Comparison of ENCODE assay signal across 8 cellular contexts in genomic region chr17:1592751-1593629, GRCh38. TPM values are rescaled to one million over a fixed set of nuclear protein-coding genes. Genes with fewer than 3 reads are reported as not detected.
A peak's percentile ranks its signal among the peaks of the same experiment; 100 is the strongest.
DNase-seq lines count a peak whose midpoint lies in the region; ATAC-seq, FAIRE-seq and TF ChIP-seq lines count a peak whose summit lies in the region.

No MANE protein-coding gene starts in this region.

- H3K79me2 ChIP-seq in PC-9 (ENCODE audit: low read depth), result no peaks in the 10 kb centered on the region

- H3K27me3 ChIP-seq in CD4-positive, CD25-positive, alpha-beta regulatory T cell (ENCODE audit: control insufficient read depth, insufficient read depth, low read length), result no peaks in the 10 kb centered on the region
- H3K27me3 ChIP-seq in aorta (ENCODE audit: control insufficient read depth in 1 of 2, insufficient read depth in 2 of 2, low read length in 1 of 2) (no peaks in the 10 kb centered on the region), PC-9 (ENCODE audit: insufficient read depth, low read depth) (no peaks in the 10 kb centered on the region), mesenchymal stem cell (ENCODE audit: control insufficient read depth in 1 of 2, insufficient read depth in 1 of 2, low read length in 2 of 2) (no peaks in the 10 kb centered on the region)

- H3K9me2 ChIP-seq in PC-9 (ENCODE audit: insufficient read depth), result no peaks in the 10 kb centered on the region

- H3K23ac ChIP-seq in mesenchymal stem cell (ENCODE audit: low read length in 2 of 2), result no peak overlapping the region

- H3K4me1 Mint-ChIP-seq in CD4-positive, CD25-positive, alpha-beta regulatory T cell, result no peaks in the 10 kb centered on the region
- peaks cover 7% of the 10 kb centered on the region for H3K4me1 Mint-ChIP-seq in activated naive CD8-positive, alpha-beta T cell treated with anti-CD3 and anti-CD28 coated beads, Interleukin-2, amount 10 ng/mL, durations not matched to agents 7 days and 5 days

- H4K20me1 ChIP-seq in PC-9 (ENCODE audit: insufficient read depth), result 0 out of 2 replicates have a peak, but pooled peaks cover 4% of the 10 kb centered on the region

- H3K27ac Mint-ChIP-seq in CD4-positive, CD25-positive, alpha-beta regulatory T cell, result no peak overlapping the region
- no peak overlapping the region for H3K27ac Mint-ChIP-seq in activated naive CD8-positive, alpha-beta T cell treated with anti-CD3 and anti-CD28 coated beads, Interleukin-2, amount 10 ng/mL, durations not matched to agents 7 days and 5 days

- H2BK120ac ChIP-seq in mesenchymal stem cell (ENCODE audit: low read depth, low read length), result no peak overlapping the region

- CTCF ChIA-PET in PC-9 (lab: Charles Lee), result no interaction called here

- H2BK12ac ChIP-seq in mesenchymal stem cell (ENCODE audit: low read length in 2 of 2), result no peak overlapping the region

- H2AK5ac ChIP-seq in mesenchymal stem cell (ENCODE audit: low read length, severe bottlenecking), result no peak overlapping the region

- no peak overlapping the region for H3K4me3 Mint-ChIP-seq in CD4-positive, CD25-positive, alpha-beta regulatory T cell
- no peak overlapping the region for H3K4me3 Mint-ChIP-seq in activated naive CD8-positive, alpha-beta T cell treated with anti-CD3 and anti-CD28 coated beads, Interleukin-2, amount 10 ng/mL, durations not matched to agents 7 days and 5 days

- H3K36me3 Mint-ChIP-seq in CD4-positive, CD25-positive, alpha-beta regulatory T cell, result no peaks in the 10 kb centered on the region
- no peaks in the 10 kb centered on the region for H3K36me3 Mint-ChIP-seq in activated naive CD8-positive, alpha-beta T cell treated with anti-CD3 and anti-CD28 coated beads, Interleukin-2, amount 10 ng/mL, durations not matched to agents 7 days and 5 days

- DNase-seq in CD4-positive, CD25-positive, alpha-beta regulatory T cell, result no peak
- DNase-seq in GM19239 (ENCODE audit: insufficient read length, low spot score), result peak; percentile 78
- no peak for DNase-seq in activated naive CD8-positive, alpha-beta T cell treated with anti-CD3 and anti-CD28 coated beads, Interleukin-2, amount 10 ng/mL, durations not matched to agents 7 days and 5 days
- DNase-seq in hippocampal formation (lab: John Stamatoyannopoulos, UW), result no peak
- no peak for DNase-seq in aorta
- no peak for DNase-seq in PC-9
- DNase-seq in mesenchymal stem cell, result no peak

- peak; percentile 44 to 54 for ATAC-seq in CD4-positive, CD25-positive, alpha-beta regulatory T cell (ENCODE audit: low read depth in 2 of 2)
- peak; percentile 70 for ATAC-seq in HG03097 (IDR thresholded peaks at IDR 0.05; ENCODE audit: low FRiP score, unreplicated experiment)
- ATAC-seq in activated naive CD8-positive, alpha-beta T cell treated with anti-CD3 and anti-CD28 coated beads, Interleukin-2, amount 10 ng/mL, durations not matched to agents 7 days and 5 days (ENCODE audit: low read depth), result peak; percentile 38
- no peak for ATAC-seq in aorta (ENCODE audit: low FRiP score)

- H3K9me3 Mint-ChIP-seq in CD4-positive, CD25-positive, alpha-beta regulatory T cell, result no peaks in the 10 kb centered on the region
- no peaks in the 10 kb centered on the region for H3K9me3 Mint-ChIP-seq in activated naive CD8-positive, alpha-beta T cell treated with anti-CD3 and anti-CD28 coated beads, Interleukin-2, amount 10 ng/mL, durations not matched to agents 7 days and 5 days

- H3K14ac ChIP-seq in mesenchymal stem cell (ENCODE audit: low read length in 2 of 2), result no peak overlapping the region

- no TSS peak for BruUV-seq in PC-9 (replicated peaks; lab: Mats Ljungman, UMichigan)

- H3F3A ChIP-seq in PC-9 (ENCODE audit: insufficient read depth, low read depth), result peaks cover 30% of the 10 kb centered on the region

- no peak for TF ChIP-seq CTCF in PC-9 (conservative IDR thresholded peaks at IDR 0.05)

- no peak overlapping the region for H3K4ac ChIP-seq in mesenchymal stem cell (ENCODE audit: low read depth in 1 of 2, low read length in 2 of 2)

- H3K79me1 ChIP-seq in mesenchymal stem cell (replicated peaks; ENCODE audit: low read length, poor library complexity, severe bottlenecking), result no peaks in the 10 kb centered on the region

- no peak overlapping the region for H3K18ac ChIP-seq in mesenchymal stem cell (ENCODE audit: low read depth in 1 of 2, low read length in 2 of 2)

- H3K27ac ChIP-seq in CD4-positive, CD25-positive, alpha-beta regulatory T cell (ENCODE audit: insufficient read depth, low read length, poor library complexity, severe bottlenecking), result no peak overlapping the region
- no peak overlapping the region for H3K27ac ChIP-seq in aorta (ENCODE audit: low read depth in 1 of 2, low read length in 2 of 2)
- H3K27ac ChIP-seq in PC-9, result no peak overlapping the region
- no peak overlapping the region for H3K27ac ChIP-seq in mesenchymal stem cell (ENCODE audit: low read length, poor library complexity, severe bottlenecking)

- no peak overlapping the region for H2AFZ ChIP-seq in PC-9
- H2AFZ ChIP-seq in mesenchymal stem cell (ENCODE audit: low read depth, low read length), result no peak overlapping the region

- no peaks in the 10 kb centered on the region for H3K36me3 ChIP-seq in CD4-positive, CD25-positive, alpha-beta regulatory T cell (ENCODE audit: control insufficient read depth, insufficient read depth, low read length)
- H3K36me3 ChIP-seq in aorta (ENCODE audit: control insufficient read depth in 1 of 2, insufficient read depth in 2 of 2, low read length in 1 of 2) (no peaks in the 10 kb centered on the region), PC-9 (ENCODE audit: low read depth) (no peaks in the 10 kb centered on the region), mesenchymal stem cell (ENCODE audit: control insufficient read depth in 1 of 2, insufficient read depth in 2 of 2, low read depth in 1 of 2, low read length in 2 of 2) (peaks cover 4 to 16% of the 10 kb centered on the region in 2 experiments)

- H3K27me3 Mint-ChIP-seq in CD4-positive, CD25-positive, alpha-beta regulatory T cell, result no peaks in the 10 kb centered on the region
- no peaks in the 10 kb centered on the region for H3K27me3 Mint-ChIP-seq in activated naive CD8-positive, alpha-beta T cell treated with anti-CD3 and anti-CD28 coated beads, Interleukin-2, amount 10 ng/mL, durations not matched to agents 7 days and 5 days

- H3K4me3 ChIP-seq in CD4-positive, CD25-positive, alpha-beta regulatory T cell (ENCODE audit: low read depth, low read length), result no peak overlapping the region
- H3K4me3 ChIP-seq in aorta (ENCODE audit: low read length in 2 of 2) (no peak overlapping the region), PC-9 (no peak overlapping the region), mesenchymal stem cell (ENCODE audit: insufficient read depth in 1 of 2, low read depth in 1 of 2, low read length in 2 of 2) (no peak overlapping the region)

- 50 to 57% methylated on average over 25 of the region's 25 CpGs for WGBS in aorta, 2 donors
- 92% methylated on average over 25 of the region's 25 CpGs for WGBS in mesenchymal stem cell

- H3K9ac ChIP-seq in mesenchymal stem cell (ENCODE audit: low read length), result no peak overlapping the region

- POLR2A ChIA-PET in activated naive CD8-positive, alpha-beta T cell treated with anti-CD3 and anti-CD28 coated beads, Interleukin-2, amount 10 ng/mL, durations not matched to agents 7 days and 5 days (lab: Charles Lee), result no interaction called here
- POLR2A ChIA-PET in PC-9 (lab: Charles Lee; ENCODE audit: unreplicated experiment), result no interaction called here

- H3K9me3 ChIP-seq in CD4-positive, CD25-positive, alpha-beta regulatory T cell (ENCODE audit: control insufficient read depth in 2 of 2, low read length in 2 of 2), result no peaks in the 10 kb centered on the region
- H3K9me3 ChIP-seq in aorta (ENCODE audit: control insufficient read depth, low read length) (no peaks in the 10 kb centered on the region), PC-9 (ENCODE audit: insufficient read depth, low read depth) (no peaks in the 10 kb centered on the region), mesenchymal stem cell (ENCODE audit: control insufficient read depth, low read length) (no peaks in the 10 kb centered on the region)

- no peak overlapping the region for H2BK15ac ChIP-seq in mesenchymal stem cell (ENCODE audit: low read depth, poor library complexity, severe bottlenecking)

- intact Hi-C loops in aorta (cut with DNase I), result no loop called here
- intact Hi-C loops in PC-9 (cut with micrococcal nuclease; ENCODE audit: unreplicated experiment), result no loop called here

- no peaks in the 10 kb centered on the region for H3K4me1 ChIP-seq in CD4-positive, CD25-positive, alpha-beta regulatory T cell (ENCODE audit: control insufficient read depth, insufficient read depth, low read length, poor library complexity, severe bottlenecking)
- no peaks in the 10 kb centered on the region for H3K4me1 ChIP-seq in aorta (ENCODE audit: control insufficient read depth in 1 of 2, insufficient read depth in 2 of 2, low read length in 2 of 2)
- H3K4me1 ChIP-seq in PC-9 (replicated peaks; ENCODE audit: insufficient read depth), result peaks cover 24% of the 10 kb centered on the region
- H3K4me1 ChIP-seq in mesenchymal stem cell (ENCODE audit: control insufficient read depth, insufficient read depth, low read depth, low read length), result peaks cover 33% of the 10 kb centered on the region

- no peak overlapping the region for H4K91ac ChIP-seq in mesenchymal stem cell (ENCODE audit: low read length)

- no peak overlapping the region for H2BK5ac ChIP-seq in mesenchymal stem cell (ENCODE audit: low read depth, low read length, poor library complexity, severe bottlenecking)

- no peak overlapping the region for H4K8ac ChIP-seq in mesenchymal stem cell (ENCODE audit: low read length)

- H3K4me2 ChIP-seq in PC-9 (no peak overlapping the region), mesenchymal stem cell (ENCODE audit: low read length, poor library complexity, severe bottlenecking) (no peak overlapping the region)

- peak; percentile 98 for FAIRE-seq in GM19239 (lab: Jason Lieb, UNC)

RNA-seq across cellular contexts. Expression of gene PITPNA, which starts 30.4 kb away (rescaled TPM):
- 40.5 TPM for total RNA-seq in CD4-positive, CD25-positive, alpha-beta regulatory T cell
- 10 to 100 TPM; 21.2 to 35.2 (median 26.8) TPM for polyA plus RNA-seq in CD4-positive, CD25-positive, alpha-beta regulatory T cell
- total RNA-seq in activated naive CD8-positive, alpha-beta T cell treated with anti-CD3 and anti-CD28 coated beads, Interleukin-2, amount 10 ng/mL, durations not matched to agents 7 days and 5 days, result 10 to 100 TPM; 38.4 to 48.3 TPM
- total RNA-seq in aorta, result 10 to 100 TPM; 56.5 to 59.8 TPM
- 10 to 100 TPM; 27.2 to 32.2 TPM for polyA plus RNA-seq in aorta
- 80.3 and 87.4 TPM in 2 replicates for total RNA-seq in PC-9 (2021)
- 71.7 TPM for polyA plus RNA-seq in mesenchymal stem cell (2013, experiment 1 of 2)
- polyA plus RNA-seq in mesenchymal stem cell (2013, experiment 2 of 2), result 78.4 TPM

RNA-seq across cellular contexts. Expression of gene SLC43A2, which starts 35.6 kb away (rescaled TPM):
- 6.6 TPM for total RNA-seq in CD4-positive, CD25-positive, alpha-beta regulatory T cell
- polyA plus RNA-seq in CD4-positive, CD25-positive, alpha-beta regulatory T cell, result 1 to 10 TPM; 3.5 to 6.9 (median 5.2) TPM
- 1 to 10 TPM; 2.1 to 2.5 TPM for total RNA-seq in activated naive CD8-positive, alpha-beta T cell treated with anti-CD3 and anti-CD28 coated beads, Interleukin-2, amount 10 ng/mL, durations not matched to agents 7 days and 5 days
- total RNA-seq in aorta (10 to 100 TPM; 11.1 to 25.0 TPM), PC-9 (2021) (6.8 and 9.3 TPM in 2 replicates)
- polyA plus RNA-seq in aorta, result 1 to 10 TPM; 2.1 to 8.1 TPM
- polyA plus RNA-seq in mesenchymal stem cell (2013, experiment 1 of 2), result 14.0 TPM
- polyA plus RNA-seq in mesenchymal stem cell (2013, experiment 2 of 2), result 13.3 TPM

RNA-seq across cellular contexts. Expression of gene SCARF1, which starts 52.5 kb away (rescaled TPM):
- 1.5 TPM for total RNA-seq in CD4-positive, CD25-positive, alpha-beta regulatory T cell
- under 1 TPM in 1 of 4 donors, not detected in 3; 0.49 TPM for polyA plus RNA-seq in CD4-positive, CD25-positive, alpha-beta regulatory T cell
- 1 to 10 TPM; 6.0 to 6.5 TPM for total RNA-seq in activated naive CD8-positive, alpha-beta T cell treated with anti-CD3 and anti-CD28 coated beads, Interleukin-2, amount 10 ng/mL, durations not matched to agents 7 days and 5 days
- total RNA-seq in aorta, result 10 to 100 TPM; 13.8 to 31.6 TPM
- polyA plus RNA-seq in aorta, result 1 to 10 TPM in 1 of 2 donors, under 1 TPM in 1; 0.63 to 5.4 TPM
- 2.2 and 2.7 TPM in 2 replicates for total RNA-seq in PC-9 (2021)
- polyA plus RNA-seq in mesenchymal stem cell (2013, experiment 1 of 2), result 3.0 TPM
- 3.3 TPM for polyA plus RNA-seq in mesenchymal stem cell (2013, experiment 2 of 2)

RNA-seq across cellular contexts. Expression of gene RILP, which starts 56.7 kb away (rescaled TPM):
- total RNA-seq in CD4-positive, CD25-positive, alpha-beta regulatory T cell, result 1.5 TPM
- polyA plus RNA-seq in CD4-positive, CD25-positive, alpha-beta regulatory T cell, result 1 to 10 TPM; 3.7 to 7.6 (median 5.2) TPM
- 1 to 10 TPM; 8.2 to 8.9 TPM for total RNA-seq in activated naive CD8-positive, alpha-beta T cell treated with anti-CD3 and anti-CD28 coated beads, Interleukin-2, amount 10 ng/mL, durations not matched to agents 7 days and 5 days
- total RNA-seq in aorta (10 to 100 TPM in 1 of 2 donors, 1 to 10 TPM in 1; 7.0 to 12.0 TPM), PC-9 (2021) (9.6 and 11.5 TPM in 2 replicates)
- 10 to 100 TPM; 16.4 to 19.4 TPM for polyA plus RNA-seq in aorta
- polyA plus RNA-seq in mesenchymal stem cell (2013, experiment 1 of 2), result 10.4 TPM
- polyA plus RNA-seq in mesenchymal stem cell (2013, experiment 2 of 2), result 10.6 TPM
